Comparison of ENCODE assay signal across 14 cellular contexts in genomic region chr15:36334059-36334458, GRCh38.
A peak's percentile ranks its signal among the peaks of the same experiment; 100 is the strongest.
DNase-seq lines count a peak whose midpoint lies in the region; ATAC-seq and TF ChIP-seq lines count a peak whose summit lies in the region.
"Had no signal": no experiment of that assay in that cellular context is flagged by ENCODE, and none has a peak within 500 bp of the region (broad histone marks: within the 10 kb centered on the region; RNA-seq: fewer than 3 reads in every experiment).

No MANE protein-coding gene starts in this region.

- H3K36me3 Mint-ChIP-seq in nephron progenitor cell (ENCODE audit: low read depth), result peaks cover 23% of the 10 kb centered on the region
- H3K36me3 Mint-ChIP-seq in activated CD4-positive, alpha-beta T cell treated with anti-CD3 and anti-CD28 coated beads, Interleukin-2, amount 10 ng/mL, durations not matched to agents 7 days and 5 days (ENCODE audit: low read depth), result no peaks in the 10 kb centered on the region
- H3K36me3 Mint-ChIP-seq: naive thymus-derived CD4-positive, alpha-beta T cell had no signal

- no peaks in the 10 kb centered on the region for H3K36me3 ChIP-seq in PC-3 (ENCODE audit: low read depth, low read length)
- H3K36me3 ChIP-seq: Peyer's patch, vagina had no signal

- peak overlapping the region; percentile 54 for H2AFZ ChIP-seq in PC-3 (ENCODE audit: low read length)

- no peaks in the 10 kb centered on the region for H3K9me2 ChIP-seq in PC-3 (replicated peaks; ENCODE audit: low read length)

- H3K27ac Mint-ChIP-seq in nephron progenitor cell, result peak overlapping the region; percentile 96
- H3K27ac Mint-ChIP-seq in activated CD4-positive, alpha-beta T cell treated with anti-CD3 and anti-CD28 coated beads, Interleukin-2, amount 10 ng/mL, durations not matched to agents 7 days and 5 days, result no peak overlapping the region
- H3K27ac Mint-ChIP-seq: CD4-positive, alpha-beta T cell; naive thymus-derived CD4-positive, alpha-beta T cell had no signal

- peak; percentile 81 for DNase-seq in EH (ENCODE audit: low read depth)
- DNase-seq in PC-3, result peak; percentile 58
- peak; percentile 28 for DNase-seq in epithelial cell of esophagus (ENCODE audit: low read depth)
- DNase-seq in nephron progenitor cell, result no peak
- DNase-seq in activated CD4-positive, alpha-beta T cell treated with anti-CD3 and anti-CD28 coated beads, Interleukin-2, amount 10 ng/mL, durations not matched to agents 7 days and 5 days, result no peak
- DNase-seq: CD4-positive, alpha-beta T cell; H7; naive thymus-derived CD4-positive, alpha-beta T cell; Peyer's patch; stimulated activated CD4-positive, alpha-beta T cell treated with anti-CD3 and anti-CD28 coated beads, Interleukin-12 subunit alpha, Interleukin-12 subunit beta, amount 100 ng/mL, for 4 hours had no signal

- no peaks in the 10 kb centered on the region for H4K20me1 ChIP-seq in PC-3 (ENCODE audit: low read length)

- H3K27me3 Mint-ChIP-seq in nephron progenitor cell (ENCODE audit: low read depth, poor library complexity), result peaks cover 4% of the 10 kb centered on the region
- no peaks in the 10 kb centered on the region for H3K27me3 Mint-ChIP-seq in activated CD4-positive, alpha-beta T cell treated with anti-CD3 and anti-CD28 coated beads, Interleukin-2, amount 10 ng/mL, durations not matched to agents 7 days and 5 days
- H3K27me3 Mint-ChIP-seq: CD4-positive, alpha-beta T cell; naive thymus-derived CD4-positive, alpha-beta T cell had no signal

- H3K4me1 ChIP-seq in PC-3 (ENCODE audit: insufficient read depth, low read length), result peaks cover 34% of the 10 kb centered on the region
- H3K4me1 ChIP-seq: Peyer's patch, vagina had no signal

- peaks cover 39% of the 10 kb centered on the region for H3K4me1 Mint-ChIP-seq in nephron progenitor cell
- H3K4me1 Mint-ChIP-seq in activated CD4-positive, alpha-beta T cell treated with anti-CD3 and anti-CD28 coated beads, Interleukin-2, amount 10 ng/mL, durations not matched to agents 7 days and 5 days, result no peaks in the 10 kb centered on the region
- H3K4me1 Mint-ChIP-seq: naive thymus-derived CD4-positive, alpha-beta T cell had no signal

- POLR2A ChIA-PET in PC-3 (lab: Charles Lee; ENCODE audit: unreplicated experiment), result no interaction called here
- POLR2A ChIA-PET in activated CD4-positive, alpha-beta T cell treated with anti-CD3 and anti-CD28 coated beads, Interleukin-2, amount 10 ng/mL, durations not matched to agents 7 days and 5 days (lab: Charles Lee), result no interaction called here

- H3K79me2 ChIP-seq in PC-3 (ENCODE audit: low read length), result no peaks in the 10 kb centered on the region

- CTCF ChIA-PET in PC-3 (lab: Charles Lee), result no interaction called here
- CTCF ChIA-PET in activated CD4-positive, alpha-beta T cell treated with anti-CD3 and anti-CD28 coated beads, Interleukin-2, amount 10 ng/mL, durations not matched to agents 7 days and 5 days (lab: Charles Lee), result no interaction called here

- ATAC-seq in PC-3 (no peak; the same call in 1 of the 2 replicates), HG03439 (IDR thresholded peaks at IDR 0.05; ENCODE audit: unreplicated experiment) (no peak), GM21723 (IDR thresholded peaks at IDR 0.05; ENCODE audit: unreplicated experiment) (no peak), HG03520 (IDR thresholded peaks at IDR 0.05; ENCODE audit: unreplicated experiment) (no peak)
- ATAC-seq: naive thymus-derived CD4-positive, alpha-beta T cell had no signal

- peaks cover 24% of the 10 kb centered on the region for H3K9me3 Mint-ChIP-seq in nephron progenitor cell
- H3K9me3 Mint-ChIP-seq in activated CD4-positive, alpha-beta T cell treated with anti-CD3 and anti-CD28 coated beads, Interleukin-2, amount 10 ng/mL, durations not matched to agents 7 days and 5 days, result no peaks in the 10 kb centered on the region

- peak overlapping the region; percentile 60; the same call in 1 of the 2 replicates for H3K9ac ChIP-seq in PC-3 (ENCODE audit: low read length)

- H3F3A ChIP-seq in PC-3 (ENCODE audit: low read length, unreplicated experiment), result peaks cover 14% of the 10 kb centered on the region

- no peaks in the 10 kb centered on the region for H3K27me3 ChIP-seq in PC-3 (ENCODE audit: low read length)
- H3K27me3 ChIP-seq: Peyer's patch, vagina had no signal

- intact Hi-C loops in PC-3 (cut with micrococcal nuclease), result loop anchor here (2.0 to 10.0 kb wide), 3 partner anchors 37 to 579 kb away; no protein-coding TSS in a partner anchor

- H3K4me2 ChIP-seq in PC-3 (ENCODE audit: low read length), result peak overlapping the region; percentile 33

- H3K9me3 ChIP-seq in PC-3 (ENCODE audit: low read length), result no peaks in the 10 kb centered on the region
- H3K9me3 ChIP-seq: Peyer's patch, vagina had no signal

- BruUV-seq in PC-3 (replicated peaks; lab: Mats Ljungman, UMichigan), result no TSS peak

- TF ChIP-seq CTCF in PC-3 (conservative IDR thresholded peaks at IDR 0.05; ENCODE audit: low read depth, low read length), result no peak
- TF ChIP-seq CTCF in epithelial cell of esophagus (IDR thresholded peaks at IDR 0.05; ENCODE audit: insufficient read depth, low read depth, low read length, missing control alignments), result no peak
- TF ChIP-seq CTCF in nephron progenitor cell (IDR thresholded peaks at IDR 0.05), result no peak

- H3K4me3 Mint-ChIP-seq in nephron progenitor cell, result no peak overlapping the region
- no peak overlapping the region for H3K4me3 Mint-ChIP-seq in activated CD4-positive, alpha-beta T cell treated with anti-CD3 and anti-CD28 coated beads, Interleukin-2, amount 10 ng/mL, durations not matched to agents 7 days and 5 days
- H3K4me3 Mint-ChIP-seq: CD4-positive, alpha-beta T cell; naive thymus-derived CD4-positive, alpha-beta T cell had no signal

- H3K4me3 ChIP-seq in PC-3 (ENCODE audit: low read length) (no peak overlapping the region), epithelial cell of esophagus (ENCODE audit: low read length) (no peak overlapping the region)
- H3K4me3 ChIP-seq: Peyer's patch, vagina had no signal

- H3K27ac ChIP-seq in PC-3 (ENCODE audit: low read length), result peak overlapping the region; percentile 96
- H3K27ac ChIP-seq: Peyer's patch, vagina had no signal

Comparison
In these comparisons a context has a peak if more than half of its experiments do, and no peak if none do; other contexts are left out.
1. DNase-seq: peak in EH (single experiment), PC-3 (single experiment) and epithelial cell of esophagus (single experiment); none in nephron progenitor cell (single experiment) and activated CD4-positive, alpha-beta T cell treated with anti-CD3 and anti-CD28 coated beads, Interleukin-2, amount 10 ng/mL, durations not matched to agents 7 days and 5 days (single experiment).